In the genomic region with DNA sequence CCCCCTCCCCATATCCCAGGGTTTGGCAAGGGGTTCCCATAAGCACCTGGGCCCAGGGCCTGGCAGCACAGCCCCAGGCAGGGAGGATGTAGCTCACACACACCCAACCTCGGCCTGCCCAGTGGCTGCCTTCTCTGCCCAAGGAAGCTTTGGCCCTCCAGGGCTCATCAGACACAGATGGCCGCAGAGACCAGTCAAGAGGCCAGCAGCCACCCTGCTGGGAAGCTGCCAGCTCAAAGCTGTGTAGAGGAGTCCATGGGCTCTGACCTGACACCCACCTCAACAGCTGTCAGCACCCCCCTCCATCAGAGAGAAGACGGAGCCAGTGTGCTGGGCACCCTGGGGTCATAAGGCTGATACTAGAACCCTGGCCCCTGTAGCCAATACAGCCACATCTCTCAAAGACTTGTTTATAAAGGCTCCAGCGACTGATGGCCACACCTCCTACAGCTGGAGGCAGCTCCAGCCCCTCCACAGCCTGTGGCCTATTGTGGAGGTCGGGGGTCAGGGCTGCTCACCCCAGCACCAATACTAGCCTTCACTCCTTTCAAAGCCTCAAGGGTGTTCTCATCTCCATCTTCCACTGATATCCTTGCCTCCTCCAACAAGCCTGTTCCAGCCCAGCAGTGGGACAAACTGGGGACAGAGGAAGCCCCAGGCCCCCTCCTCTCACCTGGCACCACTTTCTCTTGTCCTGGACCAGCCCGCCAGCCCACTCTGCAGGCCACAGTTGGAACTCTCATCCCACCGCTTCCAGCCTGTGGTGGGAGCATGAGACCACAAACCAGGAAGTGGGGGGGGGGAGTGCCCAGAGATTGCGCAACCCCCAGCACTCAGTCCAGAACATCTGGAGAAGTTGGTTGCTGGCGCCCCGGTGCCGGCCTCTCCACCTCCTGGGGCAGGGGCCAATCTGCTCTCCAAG, we compare ENCODE assay signal across 1 cellular context.
TF ChIP-seq lines count a peak whose summit lies in the region.

No MANE protein-coding gene starts in this region.

TF ChIP-seq in SK-N-SH treated with all-trans-retinoic acid at 6 μM for 48 hours, 23 proteins besides CTCF, POLR2A, EP300 and RAD21 (continued from another document):
- TF ChIP-seq RARB (CRISPR knock-in tag; IDR thresholded peaks at IDR 0.05) (no peak), TCF4 (CRISPR knock-in tag; IDR thresholded peaks at IDR 0.05; ENCODE audit: borderline replicate concordance) (no peak), ISL1 (CRISPR knock-in tag; IDR thresholded peaks at IDR 0.05) (no peak), GLIS3 (CRISPR knock-in tag; IDR thresholded peaks at IDR 0.05) (no peak), ZNF70 (CRISPR knock-in tag; IDR thresholded peaks at IDR 0.05) (no peak)
- TF ChIP-seq, protein P1, sequence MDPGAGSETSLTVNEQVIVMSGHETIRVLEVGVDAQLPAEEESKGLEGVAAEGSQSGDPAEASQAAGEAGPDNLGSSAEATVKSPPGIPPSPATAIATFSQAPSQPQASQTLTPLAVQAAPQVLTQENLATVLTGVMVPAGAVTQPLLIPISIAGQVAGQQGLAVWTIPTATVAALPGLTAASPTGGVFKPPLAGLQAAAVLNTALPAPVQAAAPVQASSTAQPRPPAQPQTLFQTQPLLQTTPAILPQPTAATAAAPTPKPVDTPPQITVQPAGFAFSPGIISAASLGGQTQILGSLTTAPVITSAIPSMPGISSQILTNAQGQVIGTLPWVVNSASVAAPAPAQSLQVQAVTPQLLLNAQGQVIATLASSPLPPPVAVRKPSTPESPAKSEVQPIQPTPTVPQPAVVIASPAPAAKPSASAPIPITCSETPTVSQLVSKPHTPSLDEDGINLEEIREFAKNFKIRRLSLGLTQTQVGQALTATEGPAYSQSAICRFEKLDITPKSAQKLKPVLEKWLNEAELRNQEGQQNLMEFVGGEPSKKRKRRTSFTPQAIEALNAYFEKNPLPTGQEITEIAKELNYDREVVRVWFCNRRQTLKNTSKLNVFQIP (CRISPR knock-in tag; IDR thresholded peaks at IDR 0.05; ENCODE audit: borderline replicate concordance, low read depth): no peak
